8 cellular contexts compared by ENCODE assay signal in genomic region chr5:67156976-67157583, GRCh38. TPM values are rescaled to one million over a fixed set of nuclear protein-coding genes. Genes with fewer than 3 reads are reported as not detected.
DNase-seq lines count a peak whose midpoint lies in the region; ATAC-seq and TF ChIP-seq lines count a peak whose summit lies in the region.

No MANE protein-coding gene starts in this region.

- H3K36me3 Mint-ChIP-seq in activated T-cell treated with anti-CD3 and anti-CD28 coated beads, Interleukin-2, amount 50 U/mL, for 4 hours (ENCODE audit: insufficient read depth): peaks cover 10% of the 10 kb centered on the region

- in situ Hi-C loops in HAP-1 (cut with MboI; ENCODE audit: low sequenced_read_pairs) (no loop called here), gastrocnemius medialis (cut with MboI; ENCODE audit: low sequenced_read_pairs in 4 of 4) (no loop called here)

- no peaks in the 10 kb centered on the region for H3K27me3 Mint-ChIP-seq in activated T-cell treated with anti-CD3 and anti-CD28 coated beads, Interleukin-2, amount 50 U/mL, for 4 hours (ENCODE audit: low read depth)

- H3K4me1 ChIP-seq in HAP-1: no peaks in the 10 kb centered on the region
- H3K4me1 ChIP-seq in gastrocnemius medialis: peaks cover 17 to 19% of the 10 kb centered on the region in 2 donors

- TF ChIP-seq CTCF in GM06990 (IDR thresholded peaks at IDR 0.05; ENCODE audit: insufficient read depth, low read length, poor library complexity, severe bottlenecking) (peak; percentile 68), fibroblast of the aortic adventitia (IDR thresholded peaks at IDR 0.05; ENCODE audit: insufficient read depth, low read length) (peak; percentile 80), gastrocnemius medialis (IDR thresholded peaks at IDR 0.05 in 4 of 5, conservative IDR thresholded peaks at IDR 0.05 in 1 of 5) (peak; percentile 66 to 75 (median 69))

- peak; percentile 45 to 59 for ATAC-seq in activated T-cell treated with anti-CD3 and anti-CD28 coated beads, Interleukin-2, amount 50 U/mL, for 4 hours
- ATAC-seq in gastrocnemius medialis: no peak
- ATAC-seq in GM19397 (IDR thresholded peaks at IDR 0.05; ENCODE audit: unreplicated experiment): no peak

- H3K4me1 Mint-ChIP-seq in activated T-cell treated with anti-CD3 and anti-CD28 coated beads, Interleukin-2, amount 50 U/mL, for 4 hours (ENCODE audit: low read depth): peaks cover 50% of the 10 kb centered on the region

- TF ChIP-seq POLR2A in gastrocnemius medialis (IDR thresholded peaks at IDR 0.05): no peak

- H3K4me3 ChIP-seq in GM06990 (replicated peaks; ENCODE audit: low read depth, low read length) (no peak overlapping the region), HAP-1 (no peak overlapping the region), fibroblast of the aortic adventitia (ENCODE audit: low read depth, low read length) (no peak overlapping the region), gastrocnemius medialis (no peak overlapping the region)

- H3K9me3 Mint-ChIP-seq in activated T-cell treated with anti-CD3 and anti-CD28 coated beads, Interleukin-2, amount 50 U/mL, for 4 hours: no peaks in the 10 kb centered on the region

- no peak for DNase-seq in GM06990 (ENCODE audit: extremely low read depth, insufficient read length)
- DNase-seq in HAP-1 (ENCODE audit: low spot score in 2 of 2): peak; percentile 38 to 63
- peak; percentile 32 for DNase-seq in NCI-H460 (ENCODE audit: extremely low read depth, low read depth)
- DNase-seq in activated T-cell treated with anti-CD3 and anti-CD28 coated beads, Interleukin-2, amount 50 U/mL, for 4 hours: peak; percentile 48
- DNase-seq in fibroblast of the aortic adventitia (ENCODE audit: low read depth): peak; percentile 44
- no peak for DNase-seq in gastrocnemius medialis
- DNase-seq in DMS153 treated with DMSO at 0.1 percent for 48 hours (lab: John Stamatoyannopoulos, UW; ENCODE audit: unreplicated experiment): no peak

- H3K4me3 Mint-ChIP-seq in activated T-cell treated with anti-CD3 and anti-CD28 coated beads, Interleukin-2, amount 50 U/mL, for 4 hours: no peak overlapping the region

- no peaks in the 10 kb centered on the region for H3K9me3 ChIP-seq in HAP-1
- no peaks in the 10 kb centered on the region for H3K9me3 ChIP-seq in gastrocnemius medialis

- H3K27me3 ChIP-seq in GM06990 (replicated peaks; ENCODE audit: control insufficient read depth, insufficient read depth, low read length) (no peaks in the 10 kb centered on the region; the same call in none of the 2 replicates), HAP-1 (ENCODE audit: low read depth) (no peaks in the 10 kb centered on the region), gastrocnemius medialis (no peaks in the 10 kb centered on the region)

- no peaks in the 10 kb centered on the region for H3K36me3 ChIP-seq in GM06990 (ENCODE audit: control insufficient read depth, insufficient read depth, low read length)
- 0 out of 2 replicates have a peak, but pooled peaks cover 5% of the 10 kb centered on the region for H3K36me3 ChIP-seq in HAP-1 (replicated peaks)
- H3K36me3 ChIP-seq in gastrocnemius medialis: peaks cover 0 to 22% of the 10 kb centered on the region in 2 donors

- intact Hi-C loops in gastrocnemius medialis (cut with DNase I; ENCODE audit: low total_unique reads): loop anchor here (1.0 to 5.0 kb wide), 3 partner anchors 52 to 155 kb away; no protein-coding TSS in a partner anchor

- H3K27ac ChIP-seq in gastrocnemius medialis: no peak overlapping the region

RNA-seq across cellular contexts. Expression of gene CD180, which starts 39.5 kb away (rescaled TPM):
- not detected in 2 replicates for total RNA-seq in NCI-H460 (2014; rRNA removed; shearing (Covaris generic))
- polyA plus RNA-seq in NCI-H460 (2014; cell fraction: nucleus; rRNA removed): not detected in 2 replicates
- under 1 TPM; 0.03 to 0.46 (median 0.05) TPM for total RNA-seq in activated T-cell treated with anti-CD3 and anti-CD28 coated beads, Interleukin-2, amount 50 U/mL, for 4 hours
- total RNA-seq in fibroblast of the aortic adventitia (ENCODE audit: low replicate concordance): 0.09 and 0.16 TPM in 2 replicates
- under 1 TPM in 3 of 4 donors, not detected in 1; 0.10 to 0.56 (median 0.22) TPM for total RNA-seq in gastrocnemius medialis

Comparison
In these comparisons a context has a peak if more than half of its experiments do, and no peak if none do; other contexts are left out.
1. DNase-seq: peak in HAP-1 (2 of 2), NCI-H460 (single experiment), activated T-cell treated with anti-CD3 and anti-CD28 coated beads, Interleukin-2, amount 50 U/mL, for 4 hours (single experiment) and fibroblast of the aortic adventitia (single experiment); none in GM06990 (single experiment), gastrocnemius medialis (0 of 2) and DMS153 treated with DMSO at 0.1 percent for 48 hours (single experiment).
2. ATAC-seq: peak in activated T-cell treated with anti-CD3 and anti-CD28 coated beads, Interleukin-2, amount 50 U/mL, for 4 hours (2 of 2); none in gastrocnemius medialis (0 of 2) and GM19397 (single experiment).
3. Peak in every context shown above with its lines, with median percentiles within 50 percentile points of each other: CTCF ChIP-seq.